8 cellular contexts compared by ENCODE assay signal in the genomic region with DNA sequence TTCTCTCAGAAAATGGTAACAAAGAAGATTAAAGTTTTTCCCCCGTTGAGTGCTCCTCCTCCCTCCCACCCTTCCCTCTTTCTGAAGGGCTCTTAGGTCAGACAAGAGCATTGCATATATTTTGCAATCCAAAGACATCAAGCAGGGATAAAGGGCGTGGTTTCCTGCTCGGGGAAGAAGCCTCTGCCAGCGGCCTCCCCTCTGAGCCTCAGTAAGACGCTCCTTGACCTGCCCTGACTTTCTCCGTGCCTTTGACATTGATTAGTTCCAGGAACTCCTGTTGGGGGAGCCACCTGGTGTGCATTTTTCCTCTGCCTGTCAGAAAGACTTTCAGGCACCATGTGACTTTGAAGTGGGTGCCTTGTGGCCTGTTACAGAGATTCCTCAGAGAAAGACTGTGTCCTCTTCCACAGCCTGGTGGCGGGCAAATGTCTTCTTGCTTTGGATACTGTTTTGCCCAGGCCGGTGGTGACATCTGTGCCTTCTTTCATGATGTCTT.
DNase-seq lines count a peak whose midpoint lies in the region; ATAC-seq and TF ChIP-seq lines count a peak whose summit lies in the region.

No MANE protein-coding gene starts in this region.

- no peak overlapping the region for H3K9ac ChIP-seq in smooth muscle cell (ENCODE audit: low read depth)

- peaks cover 32% of the 10 kb centered on the region for H3K4me1 Mint-ChIP-seq in CD4-positive, alpha-beta T cell (ENCODE audit: low read depth)
- H3K4me1 Mint-ChIP-seq in WTC11 = peaks cover 54% of the 10 kb centered on the region

- H3K27ac Mint-ChIP-seq in CD4-positive, alpha-beta T cell = peak overlapping the region; percentile 19
- 0 out of 2 replicates have a peak overlapping the region, but pooled peaks have one; percentile 35 for H3K27ac Mint-ChIP-seq in WTC11

- intact Hi-C loops in CD4-positive, alpha-beta T cell (cut with DNase I, micrococcal nuclease) = loop anchor here (10.0 kb wide), 2 partner anchors 70 to 80 kb away; no protein-coding TSS in a partner anchor

- ATAC-seq in CD4-positive, alpha-beta T cell (ENCODE audit: poor library complexity) = peak; percentile 43
- ATAC-seq in WTC11 (peak; percentile 91), HG03520 (IDR thresholded peaks at IDR 0.05; ENCODE audit: unreplicated experiment) (no peak)

- no peaks in the 10 kb centered on the region for H3K36me3 ChIP-seq in smooth muscle cell (ENCODE audit: low read depth)

- no peaks in the 10 kb centered on the region for H3K27me3 ChIP-seq in CD4-positive, alpha-beta T cell (ENCODE audit: control insufficient read depth, insufficient read depth, low read length)
- H3K27me3 ChIP-seq in smooth muscle cell (ENCODE audit: low read depth) = no peaks in the 10 kb centered on the region

- no peaks in the 10 kb centered on the region for H3K79me2 ChIP-seq in smooth muscle cell (ENCODE audit: low read depth)

- H4K20me1 ChIP-seq in smooth muscle cell (ENCODE audit: low read depth) = no peaks in the 10 kb centered on the region

- H3K9me3 Mint-ChIP-seq in CD4-positive, alpha-beta T cell = no peaks in the 10 kb centered on the region
- no peaks in the 10 kb centered on the region for H3K9me3 Mint-ChIP-seq in WTC11

- WGBS in smooth muscle cell (ENCODE audit: low lambda C conversion rate) = 12% methylated on average over 8 of the region's 8 CpGs

- no peak for TF ChIP-seq CTCF in CD4-positive, alpha-beta T cell (IDR thresholded peaks at IDR 0.05)
- TF ChIP-seq CTCF in NB4 (IDR thresholded peaks at IDR 0.05; ENCODE audit: low read depth, low read length) (no peak), WTC11 (IDR thresholded peaks at IDR 0.05) (no peak), fibroblast of villous mesenchyme (IDR thresholded peaks at IDR 0.05; ENCODE audit: insufficient read depth, low read depth, low read length) (no peak), smooth muscle cell (IDR thresholded peaks at IDR 0.05; ENCODE audit: borderline replicate concordance, insufficient read depth, poor library complexity, severe bottlenecking) (no peak)

- DNase-seq in CD4-positive, alpha-beta T cell = peak in 2 of 10 experiments; percentile 2 to 6
- DNase-seq in NB4 (ENCODE audit: low read depth) (peak; percentile 92), WTC11 (ENCODE audit: low spot score) (peak; percentile 67), fibroblast of villous mesenchyme (ENCODE audit: low read depth) (peak; percentile 90), smooth muscle cell (lab: John Stamatoyannopoulos, UW; ENCODE audit: unreplicated experiment) (no peak), NCI-H1694 treated with DMSO at 0.1 percent for 48 hours (lab: John Stamatoyannopoulos, UW) (no peak), dermis blood vessel endothelial cell (no peak)

- H2AFZ ChIP-seq in smooth muscle cell (ENCODE audit: low read depth) = peak overlapping the region; percentile 71

- no peak overlapping the region for H3K4me3 Mint-ChIP-seq in CD4-positive, alpha-beta T cell
- no peak overlapping the region for H3K4me3 Mint-ChIP-seq in WTC11

- H3F3A ChIP-seq in smooth muscle cell (ENCODE audit: low read depth) = no peaks in the 10 kb centered on the region

- H3K4me2 ChIP-seq in smooth muscle cell = peak overlapping the region; percentile 61

- H3K27me3 Mint-ChIP-seq in CD4-positive, alpha-beta T cell = no peaks in the 10 kb centered on the region
- no peaks in the 10 kb centered on the region; the same call in 1 of the 2 replicates for H3K27me3 Mint-ChIP-seq in WTC11 (ENCODE audit: low read depth)

- peaks cover 10% of the 10 kb centered on the region for H3K4me1 ChIP-seq in smooth muscle cell (ENCODE audit: low read depth)

- H3K4me3 ChIP-seq in NB4 (ENCODE audit: low read depth, low read length) = peak overlapping the region; percentile 14
- H3K4me3 ChIP-seq in fibroblast of villous mesenchyme (ENCODE audit: low read depth, low read length) = no peak overlapping the region
- no peak overlapping the region for H3K4me3 ChIP-seq in smooth muscle cell

- H3K9me3 ChIP-seq in CD4-positive, alpha-beta T cell (ENCODE audit: control insufficient read depth, low read length) = no peaks in the 10 kb centered on the region
- no peaks in the 10 kb centered on the region for H3K9me3 ChIP-seq in smooth muscle cell (replicated peaks; ENCODE audit: low read depth)

- H3K36me3 Mint-ChIP-seq in CD4-positive, alpha-beta T cell (ENCODE audit: low read depth) = no peaks in the 10 kb centered on the region
- H3K36me3 Mint-ChIP-seq in WTC11 = no peaks in the 10 kb centered on the region

- no peak overlapping the region for H3K27ac ChIP-seq in CD4-positive, alpha-beta T cell (ENCODE audit: low read depth, low read length)
- H3K27ac ChIP-seq in smooth muscle cell (ENCODE audit: low read depth) = peak overlapping the region; percentile 68

- POLR2A ChIA-PET in CD4-positive, alpha-beta T cell (lab: Charles Lee) = interaction anchor here (1.3 kb wide), 1 partner anchor 86 kb away, joined by 4 read pairs; no protein-coding TSS in a partner anchor
- POLR2A ChIA-PET in WTC11 (lab: Charles Lee) = no interaction called here

- CTCF ChIA-PET in CD4-positive, alpha-beta T cell (lab: Charles Lee) = no interaction called here
- CTCF ChIA-PET in WTC11 (lab: Charles Lee) = no interaction called here

- no peak for TF ChIP-seq POLR2A in NB4 (IDR thresholded peaks at IDR 0.05; ENCODE audit: extremely low read depth, insufficient read length)

TF ChIP-seq in WTC11, 78 proteins besides CTCF, POLR2A, EP300 and RAD21 (continues in another document):
- no peak for TF ChIP-seq NFATC4 (CRISPR knock-in tag; IDR thresholded peaks at IDR 0.05)
- TF ChIP-seq FOXK1 (CRISPR knock-in tag; IDR thresholded peaks at IDR 0.05) = peak; percentile 41; the same call in 1 of the 2 replicates
- TF ChIP-seq ZNF396 (CRISPR knock-in tag; IDR thresholded peaks at IDR 0.05; ENCODE audit: borderline replicate concordance) = no peak
- TF ChIP-seq, protein P1, sequence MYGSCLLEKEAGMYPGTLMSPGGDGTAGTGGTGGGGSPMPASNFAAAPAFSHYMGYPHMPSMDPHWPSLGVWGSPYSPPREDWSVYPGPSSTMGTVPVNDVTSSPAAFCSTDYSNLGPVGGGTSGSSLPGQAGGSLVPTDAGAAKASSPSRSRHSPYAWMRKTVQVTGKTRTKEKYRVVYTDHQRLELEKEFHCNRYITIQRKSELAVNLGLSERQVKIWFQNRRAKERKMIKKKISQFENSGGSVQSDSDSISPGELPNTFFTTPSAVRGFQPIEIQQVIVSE (CRISPR knock-in tag; IDR thresholded peaks at IDR 0.05; ENCODE audit: borderline replicate concordance) = no peak
- TF ChIP-seq, protein P2, sequence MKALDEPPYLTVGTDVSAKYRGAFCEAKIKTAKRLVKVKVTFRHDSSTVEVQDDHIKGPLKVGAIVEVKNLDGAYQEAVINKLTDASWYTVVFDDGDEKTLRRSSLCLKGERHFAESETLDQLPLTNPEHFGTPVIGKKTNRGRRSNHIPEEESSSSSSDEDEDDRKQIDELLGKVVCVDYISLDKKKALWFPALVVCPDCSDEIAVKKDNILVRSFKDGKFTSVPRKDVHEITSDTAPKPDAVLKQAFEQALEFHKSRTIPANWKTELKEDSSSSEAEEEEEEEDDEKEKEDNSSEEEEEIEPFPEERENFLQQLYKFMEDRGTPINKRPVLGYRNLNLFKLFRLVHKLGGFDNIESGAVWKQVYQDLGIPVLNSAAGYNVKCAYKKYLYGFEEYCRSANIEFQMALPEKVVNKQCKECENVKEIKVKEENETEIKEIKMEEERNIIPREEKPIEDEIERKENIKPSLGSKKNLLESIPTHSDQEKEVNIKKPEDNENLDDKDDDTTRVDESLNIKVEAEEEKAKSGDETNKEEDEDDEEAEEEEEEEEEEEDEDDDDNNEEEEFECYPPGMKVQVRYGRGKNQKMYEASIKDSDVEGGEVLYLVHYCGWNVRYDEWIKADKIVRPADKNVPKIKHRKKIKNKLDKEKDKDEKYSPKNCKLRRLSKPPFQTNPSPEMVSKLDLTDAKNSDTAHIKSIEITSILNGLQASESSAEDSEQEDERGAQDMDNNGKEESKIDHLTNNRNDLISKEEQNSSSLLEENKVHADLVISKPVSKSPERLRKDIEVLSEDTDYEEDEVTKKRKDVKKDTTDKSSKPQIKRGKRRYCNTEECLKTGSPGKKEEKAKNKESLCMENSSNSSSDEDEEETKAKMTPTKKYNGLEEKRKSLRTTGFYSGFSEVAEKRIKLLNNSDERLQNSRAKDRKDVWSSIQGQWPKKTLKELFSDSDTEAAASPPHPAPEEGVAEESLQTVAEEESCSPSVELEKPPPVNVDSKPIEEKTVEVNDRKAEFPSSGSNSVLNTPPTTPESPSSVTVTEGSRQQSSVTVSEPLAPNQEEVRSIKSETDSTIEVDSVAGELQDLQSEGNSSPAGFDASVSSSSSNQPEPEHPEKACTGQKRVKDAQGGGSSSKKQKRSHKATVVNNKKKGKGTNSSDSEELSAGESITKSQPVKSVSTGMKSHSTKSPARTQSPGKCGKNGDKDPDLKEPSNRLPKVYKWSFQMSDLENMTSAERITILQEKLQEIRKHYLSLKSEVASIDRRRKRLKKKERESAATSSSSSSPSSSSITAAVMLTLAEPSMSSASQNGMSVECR (CRISPR knock-in tag; IDR thresholded peaks at IDR 0.05; ENCODE audit: borderline replicate concordance) = no peak
- TF ChIP-seq, protein P3, sequence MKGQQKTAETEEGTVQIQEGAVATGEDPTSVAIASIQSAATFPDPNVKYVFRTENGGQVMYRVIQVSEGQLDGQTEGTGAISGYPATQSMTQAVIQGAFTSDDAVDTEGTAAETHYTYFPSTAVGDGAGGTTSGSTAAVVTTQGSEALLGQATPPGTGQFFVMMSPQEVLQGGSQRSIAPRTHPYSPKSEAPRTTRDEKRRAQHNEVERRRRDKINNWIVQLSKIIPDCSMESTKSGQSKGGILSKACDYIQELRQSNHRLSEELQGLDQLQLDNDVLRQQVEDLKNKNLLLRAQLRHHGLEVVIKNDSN (CRISPR knock-in tag; IDR thresholded peaks at IDR 0.05) = 0 out of 2 replicates have a peak, but pooled peaks have one; percentile 47
- TF ChIP-seq, protein P4, sequence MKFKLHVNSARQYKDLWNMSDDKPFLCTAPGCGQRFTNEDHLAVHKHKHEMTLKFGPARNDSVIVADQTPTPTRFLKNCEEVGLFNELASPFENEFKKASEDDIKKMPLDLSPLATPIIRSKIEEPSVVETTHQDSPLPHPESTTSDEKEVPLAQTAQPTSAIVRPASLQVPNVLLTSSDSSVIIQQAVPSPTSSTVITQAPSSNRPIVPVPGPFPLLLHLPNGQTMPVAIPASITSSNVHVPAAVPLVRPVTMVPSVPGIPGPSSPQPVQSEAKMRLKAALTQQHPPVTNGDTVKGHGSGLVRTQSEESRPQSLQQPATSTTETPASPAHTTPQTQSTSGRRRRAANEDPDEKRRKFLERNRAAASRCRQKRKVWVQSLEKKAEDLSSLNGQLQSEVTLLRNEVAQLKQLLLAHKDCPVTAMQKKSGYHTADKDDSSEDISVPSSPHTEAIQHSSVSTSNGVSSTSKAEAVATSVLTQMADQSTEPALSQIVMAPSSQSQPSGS (CRISPR knock-in tag; IDR thresholded peaks at IDR 0.05; ENCODE audit: borderline replicate concordance, low read depth) = no peak
- TF ChIP-seq FOXP1 (CRISPR knock-in tag; IDR thresholded peaks at IDR 0.05; ENCODE audit: borderline replicate concordance) = no peak
- no peak for TF ChIP-seq CREB1 (CRISPR knock-in tag; IDR thresholded peaks at IDR 0.05)
- TF ChIP-seq SOX15 (CRISPR knock-in tag; IDR thresholded peaks at IDR 0.05) = no peak

Comparison
In these comparisons a context has a peak if more than half of its experiments do, and no peak if none do; other contexts are left out.
1. DNase-seq: peak in NB4 (single experiment), WTC11 (single experiment) and fibroblast of villous mesenchyme (single experiment); none in smooth muscle cell (single experiment), NCI-H1694 treated with DMSO at 0.1 percent for 48 hours (single experiment) and dermis blood vessel endothelial cell (single experiment).